ENCODE assay signal across 15 cellular contexts in genomic region chrX:76183289-76184057, GRCh38. TPM values are rescaled to one million over a fixed set of nuclear protein-coding genes. Genes with fewer than 3 reads are reported as not detected.
DNase-seq lines count a peak whose midpoint lies in the region; TF ChIP-seq lines count a peak whose summit lies in the region.
"Had no signal": no experiment of that assay in that cellular context is flagged by ENCODE, and none has a peak within 500 bp of the region (broad histone marks: within the 10 kb centered on the region; RNA-seq: fewer than 3 reads in every experiment).

No MANE protein-coding gene starts in this region.

- no peak overlapping the region for H3K4me3 Mint-ChIP-seq in MCF 10A (ENCODE audit: unreplicated experiment)

- no peak overlapping the region for H3K9ac ChIP-seq in fibroblast of lung (ENCODE audit: insufficient read depth, low read length)

- H3K36me3 ChIP-seq in breast epithelium = no peaks in the 10 kb centered on the region
- no peaks in the 10 kb centered on the region for H3K36me3 ChIP-seq in fibroblast of lung (ENCODE audit: control insufficient read depth, insufficient read depth, low read length)

- no peak for TF ChIP-seq CTCF in MCF 10A (IDR thresholded peaks at IDR 0.05; ENCODE audit: unreplicated experiment)
- no peak for TF ChIP-seq CTCF in breast epithelium (IDR thresholded peaks at IDR 0.05)
- TF ChIP-seq CTCF in WI38 (IDR thresholded peaks at IDR 0.05; ENCODE audit: low read depth, low read length) = no peak
- TF ChIP-seq CTCF in fibroblast of lung (conservative IDR thresholded peaks at IDR 0.05 in 1 of 2, IDR thresholded peaks at IDR 0.05 in 1 of 2; ENCODE audit: low read depth in 1 of 2, low read length in 2 of 2) = no peak
- TF ChIP-seq CTCF in coronary artery (IDR thresholded peaks at IDR 0.05) = no peak

- H3K27me3 ChIP-seq in breast epithelium = peaks cover 0 to 46% of the 10 kb centered on the region in 2 donors
- no peaks in the 10 kb centered on the region for H3K27me3 ChIP-seq in fibroblast of lung (ENCODE audit: control insufficient read depth, insufficient read depth, low read length)
- H3K27me3 ChIP-seq: neutrophil, testis had no signal

- H4K20me1 ChIP-seq in fibroblast of lung (ENCODE audit: control insufficient read depth, extremely low read depth, insufficient read depth, low read length) = no peaks in the 10 kb centered on the region

- DNase-seq in MCF 10A (ENCODE audit: unreplicated experiment) (peak; percentile 45), breast epithelium (ENCODE audit: low spot score in 2 of 2) (no peak), fibroblast of lung (ENCODE audit: low read depth in 2 of 2) (peak; percentile 65 to 93), T-helper 1 cell (no peak), coronary artery (ENCODE audit: low spot score) (no peak), substantia nigra (lab: John Stamatoyannopoulos, UW) (no peak)
- no peak for DNase-seq in stimulated activated CD8-positive, alpha-beta memory T cell treated with anti-CD3 and anti-CD28 coated beads, Interleukin-4, amount 100 ng/mL, for 48 hours
- DNase-seq: activated CD4-positive, alpha-beta T cell treated with anti-CD3 and anti-CD28 coated beads, Interleukin-2, amount 50 U/mL, for 48 hours; activated gamma-delta T cell treated with Interleukin-2 at 50 U/mL for 16 hours; mesendoderm; NCI-H1105; testis had no signal

- H3K27ac ChIP-seq in breast epithelium (peak overlapping the region in 1 of 2 donors; percentile 1), fibroblast of lung (ENCODE audit: insufficient read depth, low read length) (no peak overlapping the region), coronary artery (no peak overlapping the region), substantia nigra (ENCODE audit: low read depth, low read length, poor library complexity, severe bottlenecking) (no peak overlapping the region)
- H3K27ac ChIP-seq: A549, neutrophil, testis had no signal

- TF ChIP-seq POLR2A in breast epithelium (IDR thresholded peaks at IDR 0.05) = no peak

- H2AFZ ChIP-seq in fibroblast of lung (ENCODE audit: low read length) = no peak overlapping the region

- no peaks in the 10 kb centered on the region for H3K4me1 ChIP-seq in breast epithelium
- no peaks in the 10 kb centered on the region for H3K4me1 ChIP-seq in fibroblast of lung (ENCODE audit: control insufficient read depth, extremely low read depth, insufficient read depth, low read length)
- H3K4me1 ChIP-seq: A549, testis had no signal

- H3K9me3 Mint-ChIP-seq in MCF 10A (ENCODE audit: unreplicated experiment) = peaks cover 17% of the 10 kb centered on the region

- H3K79me2 ChIP-seq in fibroblast of lung (ENCODE audit: control insufficient read depth, insufficient read depth, low read length) = no peaks in the 10 kb centered on the region

- H3K27ac Mint-ChIP-seq in MCF 10A (ENCODE audit: low read depth, unreplicated experiment) = no peak overlapping the region

- H3K36me3 Mint-ChIP-seq in MCF 10A (ENCODE audit: insufficient read depth, unreplicated experiment) = peaks cover 49% of the 10 kb centered on the region

- H3K4me3 ChIP-seq in breast epithelium = no peak overlapping the region
- 0 out of 2 replicates have a peak overlapping the region, but pooled peaks have one; percentile 22 for H3K4me3 ChIP-seq in WI38 (ENCODE audit: low read depth, low read length)
- peak overlapping the region in 2 of 4 experiments; percentile 2 to 19 for H3K4me3 ChIP-seq in fibroblast of lung (replicated peaks in 1 of 4; ENCODE audit: control extremely low read depth in 1 of 4, insufficient read depth in 1 of 4, low read depth in 3 of 4, low read length in 4 of 4)
- no peak overlapping the region for H3K4me3 ChIP-seq in coronary artery
- H3K4me3 ChIP-seq: A549, testis had no signal

- H3K9me3 ChIP-seq in breast epithelium (peaks cover 0 to 5% of the 10 kb centered on the region in 2 donors), fibroblast of lung (ENCODE audit: control insufficient read depth, insufficient read depth, low read depth, low read length) (no peaks in the 10 kb centered on the region)
- H3K9me3 ChIP-seq: A549, neutrophil, testis had no signal

- POLR2A ChIA-PET in MCF 10A (lab: Yijun Ruan, JAX) = interaction anchor here (1.2 kb wide), 1 partner anchor 9 kb away, joined by 5 read pairs; no protein-coding TSS in a partner anchor

- H3K4me1 Mint-ChIP-seq in MCF 10A (ENCODE audit: insufficient read depth, unreplicated experiment) = peaks cover 7% of the 10 kb centered on the region

- no TSS peak for BruUV-seq in MCF 10A (replicated peaks; lab: Mats Ljungman, UMichigan)

- H3K4me2 ChIP-seq in fibroblast of lung (ENCODE audit: extremely low read depth, insufficient read depth, low read length) = no peak overlapping the region
- H3K4me2 ChIP-seq: A549 had no signal

- H3K27me3 Mint-ChIP-seq in MCF 10A (ENCODE audit: insufficient read depth, unreplicated experiment) = peaks cover 58% of the 10 kb centered on the region

- intact Hi-C loops in MCF 10A (cut with micrococcal nuclease) (no loop called here), breast epithelium (cut with DNase I; ENCODE audit: low total_unique reads) (no loop called here)

- CTCF ChIA-PET in MCF 10A (lab: Yijun Ruan, JAX) = interaction anchor here (0.6 to 0.7 kb wide), 2 partner anchors 68 to 184 kb away, joined by 3 to 4 read pairs; no protein-coding TSS in a partner anchor

RNA-seq across cellular contexts. Expression of gene PBDC1, which starts 10.6 kb away (rescaled TPM):
- total RNA-seq in MCF 10A (2022) = 45.6 and 46.3 TPM in 2 replicates
- total RNA-seq in breast epithelium = 10 to 100 TPM; 14.1 to 23.6 (median 20.2) TPM
- 18.5 and 21.8 TPM in 2 replicates for total RNA-seq in fibroblast of lung
- 30.2 and 31.2 TPM in 2 replicates for polyA plus RNA-seq in fibroblast of lung
- 43.0 and 46.5 TPM in 2 replicates for polyA plus RNA-seq in fibroblast of lung (2012)
- polyA minus RNA-seq in fibroblast of lung (ENCODE audit: low replicate concordance) = 4.0 and 9.0 TPM in 2 replicates

Comparison
In these comparisons a context has a peak if more than half of its experiments do, and no peak if none do; other contexts are left out.
1. DNase-seq: peak in MCF 10A (single experiment) and fibroblast of lung (2 of 2); none in breast epithelium (0 of 2), T-helper 1 cell (0 of 5), coronary artery (single experiment), substantia nigra (0 of 49) and stimulated activated CD8-positive, alpha-beta memory T cell treated with anti-CD3 and anti-CD28 coated beads, Interleukin-4, amount 100 ng/mL, for 48 hours (single experiment).